12 cellular contexts compared by ENCODE assay signal in the genomic region with DNA sequence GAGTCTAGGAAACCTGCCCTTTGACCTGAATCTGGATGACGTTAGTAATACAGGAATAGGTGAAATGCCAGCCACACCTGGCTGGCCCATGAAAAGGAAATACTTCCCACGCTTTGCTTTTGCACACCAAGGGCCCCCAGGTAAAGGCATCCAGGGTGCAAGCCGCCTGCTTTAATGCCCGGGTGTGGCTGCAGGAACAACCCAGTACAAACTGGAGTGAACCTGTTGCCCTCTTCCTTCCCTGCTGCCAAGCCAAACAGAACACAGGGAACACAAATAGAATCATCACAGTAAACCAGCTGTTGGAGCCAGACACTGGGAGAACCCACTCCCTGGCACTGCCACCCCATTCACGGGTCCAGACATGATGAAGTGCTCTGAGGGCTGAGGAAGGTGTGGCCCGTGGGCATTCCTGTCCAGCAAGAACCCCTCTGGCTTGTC. TPM values are rescaled to one million over a fixed set of nuclear protein-coding genes. Genes with fewer than 3 reads are reported as not detected.
A peak's percentile ranks its signal among the peaks of the same experiment; 100 is the strongest.
DNase-seq lines count a peak whose midpoint lies in the region; ATAC-seq, FAIRE-seq and TF ChIP-seq lines count a peak whose summit lies in the region.
"Had no signal": no experiment of that assay in that cellular context is flagged by ENCODE, and none has a peak within 500 bp of the region (broad histone marks: within the 10 kb centered on the region; RNA-seq: fewer than 3 reads in every experiment).

No MANE protein-coding gene starts in this region.

- TF ChIP-seq RAD21 in A549 (conservative IDR thresholded peaks at IDR 0.05 in 1 of 2, IDR thresholded peaks at IDR 0.05 in 1 of 2): no peak

- peaks cover 21% of the 10 kb centered on the region; the same call in 2 of the 3 replicates for H3K4me1 ChIP-seq in A549
- peaks cover 5% of the 10 kb centered on the region for H3K4me1 ChIP-seq in neural progenitor cell

- TF ChIP-seq CTCF in A549 (IDR thresholded peaks at IDR 0.05) (no peak), neural progenitor cell (IDR thresholded peaks at IDR 0.05) (no peak)

- 49% methylated on average over 6 of the region's 6 CpGs for WGBS in A549 (ENCODE audit: missing lambda C conversion rate)

- CTCF ChIA-PET in A549 (lab: Yijun Ruan, JAX): no interaction called here

- H3K27ac Mint-ChIP-seq in neural progenitor cell: no peak overlapping the region
- H3K27ac Mint-ChIP-seq in stimulated activated effector memory CD8-positive, alpha-beta T cell treated with anti-CD3 and anti-CD28 coated beads, Interleukin-12 subunit alpha, Interleukin-12 subunit beta, amount 100 ng/mL, for 72 hours: no peak overlapping the region
- H3K27ac Mint-ChIP-seq: activated T-cell treated with anti-CD3 and anti-CD28 coated beads, Interleukin-2, amount 50 U/mL, for 72 hours had no signal

- H3K27me3 ChIP-seq in neural progenitor cell: no peaks in the 10 kb centered on the region
- H3K27me3 ChIP-seq: spleen had no signal

- no peak for DNase-seq in A549 (ENCODE audit: low read depth in 1 of 2, low spot score in 1 of 2)
- DNase-seq in NCI-H774 (lab: John Stamatoyannopoulos, UW): peak; percentile 22
- DNase-seq in fibroblast of gingiva (ENCODE audit: low read depth): peak; percentile 17
- no peak for DNase-seq in neural progenitor cell (ENCODE audit: low spot score)
- no peak for DNase-seq in activated CD4-positive, alpha-beta T cell treated with anti-CD3 and anti-CD28 coated beads for 48 hours
- no peak for DNase-seq in stimulated activated effector memory CD8-positive, alpha-beta T cell treated with anti-CD3 and anti-CD28 coated beads, Interleukin-12 subunit alpha, Interleukin-12 subunit beta, amount 100 ng/mL, for 72 hours (ENCODE audit: low spot score in 2 of 2)
- DNase-seq in A172 (ENCODE audit: low spot score): no peak
- DNase-seq: activated T-cell treated with anti-CD3 and anti-CD28 coated beads, Interleukin-2, amount 50 U/mL, for 72 hours; cortex of kidney; NCI-H446 treated with DMSO at 0.1 percent for 48 hours had no signal

- H3K36me3 ChIP-seq in neural progenitor cell: no peaks in the 10 kb centered on the region
- H3K36me3 ChIP-seq: spleen had no signal

- TF ChIP-seq EP300 in A549 (IDR thresholded peaks at IDR 0.05): no peak

- H3K9me3 ChIP-seq in A549 (no peaks in the 10 kb centered on the region), neural progenitor cell (ENCODE audit: low read depth) (no peaks in the 10 kb centered on the region)
- H3K9me3 ChIP-seq: spleen had no signal

- H3K36me3 Mint-ChIP-seq in neural progenitor cell: peaks cover 1% of the 10 kb centered on the region
- H3K36me3 Mint-ChIP-seq in stimulated activated effector memory CD8-positive, alpha-beta T cell treated with anti-CD3 and anti-CD28 coated beads, Interleukin-12 subunit alpha, Interleukin-12 subunit beta, amount 100 ng/mL, for 72 hours: peaks cover 9% of the 10 kb centered on the region

- peaks cover 8% of the 10 kb centered on the region for H3F3A ChIP-seq in neural progenitor cell (ENCODE audit: low read depth)

- POLR2A ChIA-PET in A549 (lab: Yijun Ruan, JAX): no interaction called here

- no peaks in the 10 kb centered on the region for H4K20me1 ChIP-seq in neural progenitor cell (ENCODE audit: low read depth)

- peaks cover 31% of the 10 kb centered on the region for H3K4me1 Mint-ChIP-seq in neural progenitor cell
- H3K4me1 Mint-ChIP-seq in stimulated activated effector memory CD8-positive, alpha-beta T cell treated with anti-CD3 and anti-CD28 coated beads, Interleukin-12 subunit alpha, Interleukin-12 subunit beta, amount 100 ng/mL, for 72 hours: peaks cover 43% of the 10 kb centered on the region

- H3K27ac ChIP-seq in A549 (peak overlapping the region in 1 of 2 experiments; percentile 7; a peak in 2 of 6 replicates), neural progenitor cell (no peak overlapping the region)
- H3K27ac ChIP-seq: spleen had no signal

- no peak overlapping the region for H3K4me3 Mint-ChIP-seq in neural progenitor cell
- no peak overlapping the region for H3K4me3 Mint-ChIP-seq in stimulated activated effector memory CD8-positive, alpha-beta T cell treated with anti-CD3 and anti-CD28 coated beads, Interleukin-12 subunit alpha, Interleukin-12 subunit beta, amount 100 ng/mL, for 72 hours
- H3K4me3 Mint-ChIP-seq: activated T-cell treated with anti-CD3 and anti-CD28 coated beads, Interleukin-2, amount 50 U/mL, for 72 hours had no signal

- H3K9ac ChIP-seq in neural progenitor cell: no peak overlapping the region

- peaks cover 10% of the 10 kb centered on the region for H3K27me3 Mint-ChIP-seq in neural progenitor cell (ENCODE audit: insufficient read depth, low read depth)

- peak overlapping the region; percentile 53 for H2AFZ ChIP-seq in neural progenitor cell (replicated peaks)

- TF ChIP-seq POLR2A in A549 (IDR thresholded peaks at IDR 0.05; ENCODE audit: low read length): no peak

- H3K4me3 ChIP-seq in A549: no peak overlapping the region
- no peak overlapping the region for H3K4me3 ChIP-seq in neural progenitor cell
- H3K4me3 ChIP-seq: spleen had no signal

- no peak for FAIRE-seq in A549 (lab: Jason Lieb, UNC)

- no peaks in the 10 kb centered on the region for H3K79me2 ChIP-seq in neural progenitor cell (ENCODE audit: low read depth)

- H3K9me3 Mint-ChIP-seq in neural progenitor cell: no peaks in the 10 kb centered on the region
- no peaks in the 10 kb centered on the region for H3K9me3 Mint-ChIP-seq in stimulated activated effector memory CD8-positive, alpha-beta T cell treated with anti-CD3 and anti-CD28 coated beads, Interleukin-12 subunit alpha, Interleukin-12 subunit beta, amount 100 ng/mL, for 72 hours
- H3K9me3 Mint-ChIP-seq: activated T-cell treated with anti-CD3 and anti-CD28 coated beads, Interleukin-2, amount 50 U/mL, for 72 hours had no signal

- H3K4me2 ChIP-seq in A549: peak overlapping the region; percentile 19; the same call in 1 of the 3 replicates
- H3K4me2 ChIP-seq in neural progenitor cell: no peak overlapping the region

- no peak for ATAC-seq in A549
- no peak for ATAC-seq in GM21825 (IDR thresholded peaks at IDR 0.05; ENCODE audit: unreplicated experiment)
- ATAC-seq in stimulated activated effector memory CD8-positive, alpha-beta T cell treated with anti-CD3 and anti-CD28 coated beads, Interleukin-12 subunit alpha, Interleukin-12 subunit beta, amount 100 ng/mL, for 72 hours: no peak
- ATAC-seq: activated T-cell treated with anti-CD3 and anti-CD28 coated beads, Interleukin-2, amount 50 U/mL, for 72 hours had no signal

TF ChIP-seq in A549, 52 proteins besides CTCF, POLR2A, EP300 and RAD21:
- no peak for TF ChIP-seq HOXB13 (CRISPR knock-in tag; IDR thresholded peaks at IDR 0.05; ENCODE audit: low read depth)
- TF ChIP-seq, protein P1, sequence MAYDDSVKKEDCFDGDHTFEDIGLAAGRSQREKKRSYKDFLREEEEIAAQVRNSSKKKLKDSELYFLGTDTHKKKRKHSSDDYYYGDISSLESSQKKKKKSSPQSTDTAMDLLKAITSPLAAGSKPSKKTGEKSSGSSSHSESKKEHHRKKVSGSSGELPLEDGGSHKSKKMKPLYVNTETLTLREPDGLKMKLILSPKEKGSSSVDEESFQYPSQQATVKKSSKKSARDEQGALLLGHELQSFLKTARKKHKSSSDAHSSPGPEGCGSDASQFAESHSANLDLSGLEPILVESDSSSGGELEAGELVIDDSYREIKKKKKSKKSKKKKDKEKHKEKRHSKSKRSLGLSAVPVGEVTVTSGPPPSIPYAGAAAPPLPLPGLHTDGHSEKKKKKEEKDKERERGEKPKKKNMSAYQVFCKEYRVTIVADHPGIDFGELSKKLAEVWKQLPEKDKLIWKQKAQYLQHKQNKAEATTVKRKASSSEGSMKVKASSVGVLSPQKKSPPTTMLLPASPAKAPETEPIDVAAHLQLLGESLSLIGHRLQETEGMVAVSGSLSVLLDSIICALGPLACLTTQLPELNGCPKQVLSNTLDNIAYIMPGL (CRISPR knock-in tag; IDR thresholded peaks at IDR 0.05; ENCODE audit: borderline replicate concordance): no peak
- no peak for TF ChIP-seq BHLHE40 (IDR thresholded peaks at IDR 0.05; ENCODE audit: low read depth, low read length)
- TF ChIP-seq SREBF2 (IDR thresholded peaks at IDR 0.05): no peak
- no peak for TF ChIP-seq EHF (CRISPR knock-in tag; IDR thresholded peaks at IDR 0.05)
- TF ChIP-seq, protein P2, sequence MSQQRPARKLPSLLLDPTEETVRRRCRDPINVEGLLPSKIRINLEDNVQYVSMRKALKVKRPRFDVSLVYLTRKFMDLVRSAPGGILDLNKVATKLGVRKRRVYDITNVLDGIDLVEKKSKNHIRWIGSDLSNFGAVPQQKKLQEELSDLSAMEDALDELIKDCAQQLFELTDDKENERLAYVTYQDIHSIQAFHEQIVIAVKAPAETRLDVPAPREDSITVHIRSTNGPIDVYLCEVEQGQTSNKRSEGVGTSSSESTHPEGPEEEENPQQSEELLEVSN (IDR thresholded peaks at IDR 0.05; ENCODE audit: borderline replicate concordance, low read depth): no peak
- no peak for TF ChIP-seq JUNB (IDR thresholded peaks at IDR 0.05)
- no peak for TF ChIP-seq EHMT2 (IDR thresholded peaks at IDR 0.05; ENCODE audit: low read depth)
- TF ChIP-seq, protein P3, sequence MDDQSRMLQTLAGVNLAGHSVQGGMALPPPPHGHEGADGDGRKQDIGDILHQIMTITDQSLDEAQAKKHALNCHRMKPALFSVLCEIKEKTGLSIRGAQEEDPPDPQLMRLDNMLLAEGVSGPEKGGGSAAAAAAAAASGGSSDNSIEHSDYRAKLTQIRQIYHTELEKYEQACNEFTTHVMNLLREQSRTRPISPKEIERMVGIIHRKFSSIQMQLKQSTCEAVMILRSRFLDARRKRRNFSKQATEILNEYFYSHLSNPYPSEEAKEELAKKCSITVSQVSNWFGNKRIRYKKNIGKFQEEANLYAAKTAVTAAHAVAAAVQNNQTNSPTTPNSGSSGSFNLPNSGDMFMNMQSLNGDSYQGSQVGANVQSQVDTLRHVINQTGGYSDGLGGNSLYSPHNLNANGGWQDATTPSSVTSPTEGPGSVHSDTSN (IDR thresholded peaks at IDR 0.05): no peak
- TF ChIP-seq NPAS2 (CRISPR knock-in tag; IDR thresholded peaks at IDR 0.05; ENCODE audit: borderline replicate concordance): no peak
- TF ChIP-seq MAZ (IDR thresholded peaks at IDR 0.05; ENCODE audit: borderline replicate concordance, low read depth, low read length): no peak

RNA-seq across cellular contexts. Expression of a gene that starts 24.2 kb away (rescaled TPM):
- polyA plus RNA-seq in A549 (2011; rRNA removed): 197 and 256 TPM in 2 replicates
- polyA plus RNA-seq in A549 (2012; cell fraction: cytosol; rRNA removed): 224 and 245 TPM in 2 replicates
- 701 and 1,020 TPM in 2 replicates for polyA plus RNA-seq in A549 (2012; cell fraction: nucleus; rRNA removed)
- 2.0 to 4.2 TPM (median 2.7 TPM) in 3 replicates for polyA plus RNA-seq in A549 (2017; fragmentation: RNase III; extraction: RNeasy Plus Mini Kit Qiagen cat#74134 plus additional on column Dnase treatment)
- 237 and 281 TPM in 2 replicates for polyA minus RNA-seq in A549 (2011; rRNA and poly(A)+ RNA removed)
- total RNA-seq in neural progenitor cell (ENCODE audit: low replicate concordance): 32.9 and 98.6 TPM in 2 replicates
- 0.89 and 2.2 TPM in 2 replicates for total RNA-seq in A172 (2014; rRNA removed; shearing (Covaris generic))

Comparison
In these comparisons a context has a peak if more than half of its experiments do, and no peak if none do; other contexts are left out.
1. DNase-seq: peak in NCI-H774 (single experiment) and fibroblast of gingiva (single experiment); none in A549 (0 of 2), neural progenitor cell (single experiment), activated CD4-positive, alpha-beta T cell treated with anti-CD3 and anti-CD28 coated beads for 48 hours (single experiment), stimulated activated effector memory CD8-positive, alpha-beta T cell treated with anti-CD3 and anti-CD28 coated beads, Interleukin-12 subunit alpha, Interleukin-12 subunit beta, amount 100 ng/mL, for 72 hours (0 of 2) and A172 (single experiment).
2. RNA of a gene that starts 24.2 kb away (total RNA-seq): 32.9 to 98.6 TPM in neural progenitor cell; 0.89 to 2.2 TPM in A172; every median in the first group is over 10 times any median in the second.